ENCODE assay signal across 1 cellular context in the genomic region with DNA sequence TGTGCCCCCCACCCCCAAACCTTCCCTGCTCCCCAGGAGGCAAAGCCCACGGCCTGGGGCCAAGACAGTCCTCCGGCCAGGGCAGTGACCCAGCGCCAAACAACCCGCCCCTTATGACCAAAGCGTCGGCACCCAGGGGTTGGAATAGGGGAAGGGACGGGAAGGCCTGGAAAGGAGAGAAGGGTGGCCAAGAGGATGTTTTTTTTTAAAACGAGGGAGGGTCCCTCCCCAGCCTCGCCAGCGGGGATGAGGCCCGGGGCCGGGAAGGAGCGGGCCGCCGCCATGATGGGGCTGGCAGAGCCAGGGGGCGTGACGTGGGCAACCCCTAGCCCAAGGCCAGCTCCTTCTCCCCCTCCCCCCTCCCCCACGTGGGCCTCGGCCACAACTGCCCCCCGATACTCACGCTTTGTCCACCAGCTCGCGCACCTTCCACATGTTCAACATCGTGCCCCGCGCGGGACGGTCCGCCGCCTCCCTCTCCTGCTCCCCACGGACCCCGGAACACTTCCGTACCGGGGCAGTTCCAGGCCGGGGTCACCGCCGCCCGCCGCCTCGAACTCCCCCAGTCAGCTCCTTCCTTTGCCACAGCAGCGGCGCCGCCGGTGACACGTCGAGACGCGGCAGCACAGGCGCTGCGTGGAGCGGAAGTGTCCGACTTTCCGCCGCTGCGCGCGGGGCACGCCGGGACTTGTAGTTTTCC.
A peak's percentile ranks its signal among the peaks of the same experiment; 100 is the strongest.
TF ChIP-seq lines count a peak whose summit lies in the region.

A gene (minus strand): TSS at position 619 of the 700 bp plus-strand sequence. CDS start 175 bp downstream, at position 444.

TF ChIP-seq in HepG2, 621 proteins besides CTCF, POLR2A, EP300 and RAD21 (continued from another document and continues in another):
- TF ChIP-seq CEBPB (IDR thresholded peaks at IDR 0.05; ENCODE audit: borderline replicate concordance, low read depth, low read length): no peak
- no peak for TF ChIP-seq ZZZ3 (CRISPR knock-in tag; IDR thresholded peaks at IDR 0.05; ENCODE audit: borderline replicate concordance)
- peak; percentile 88 for TF ChIP-seq CREB1 (IDR thresholded peaks at IDR 0.05)
- peak; percentile 93 for TF ChIP-seq CREB1 (CRISPR knock-in tag; IDR thresholded peaks at IDR 0.05)
- TF ChIP-seq ASH2L (IDR thresholded peaks at IDR 0.05; ENCODE audit: insufficient read length, low read depth, low read length): peak; percentile 87
- TF ChIP-seq, protein P1, sequence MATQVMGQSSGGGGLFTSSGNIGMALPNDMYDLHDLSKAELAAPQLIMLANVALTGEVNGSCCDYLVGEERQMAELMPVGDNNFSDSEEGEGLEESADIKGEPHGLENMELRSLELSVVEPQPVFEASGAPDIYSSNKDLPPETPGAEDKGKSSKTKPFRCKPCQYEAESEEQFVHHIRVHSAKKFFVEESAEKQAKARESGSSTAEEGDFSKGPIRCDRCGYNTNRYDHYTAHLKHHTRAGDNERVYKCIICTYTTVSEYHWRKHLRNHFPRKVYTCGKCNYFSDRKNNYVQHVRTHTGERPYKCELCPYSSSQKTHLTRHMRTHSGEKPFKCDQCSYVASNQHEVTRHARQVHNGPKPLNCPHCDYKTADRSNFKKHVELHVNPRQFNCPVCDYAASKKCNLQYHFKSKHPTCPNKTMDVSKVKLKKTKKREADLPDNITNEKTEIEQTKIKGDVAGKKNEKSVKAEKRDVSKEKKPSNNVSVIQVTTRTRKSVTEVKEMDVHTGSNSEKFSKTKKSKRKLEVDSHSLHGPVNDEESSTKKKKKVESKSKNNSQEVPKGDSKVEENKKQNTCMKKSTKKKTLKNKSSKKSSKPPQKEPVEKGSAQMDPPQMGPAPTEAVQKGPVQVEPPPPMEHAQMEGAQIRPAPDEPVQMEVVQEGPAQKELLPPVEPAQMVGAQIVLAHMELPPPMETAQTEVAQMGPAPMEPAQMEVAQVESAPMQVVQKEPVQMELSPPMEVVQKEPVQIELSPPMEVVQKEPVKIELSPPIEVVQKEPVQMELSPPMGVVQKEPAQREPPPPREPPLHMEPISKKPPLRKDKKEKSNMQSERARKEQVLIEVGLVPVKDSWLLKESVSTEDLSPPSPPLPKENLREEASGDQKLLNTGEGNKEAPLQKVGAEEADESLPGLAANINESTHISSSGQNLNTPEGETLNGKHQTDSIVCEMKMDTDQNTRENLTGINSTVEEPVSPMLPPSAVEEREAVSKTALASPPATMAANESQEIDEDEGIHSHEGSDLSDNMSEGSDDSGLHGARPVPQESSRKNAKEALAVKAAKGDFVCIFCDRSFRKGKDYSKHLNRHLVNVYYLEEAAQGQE (IDR thresholded peaks at IDR 0.05; ENCODE audit: borderline replicate concordance in 1 of 2, low read depth in 1 of 2, low read length in 2 of 2): peak in 1 of 2 experiments; percentile 5; a peak in 1 of 4 replicates
- TF ChIP-seq, protein P2, sequence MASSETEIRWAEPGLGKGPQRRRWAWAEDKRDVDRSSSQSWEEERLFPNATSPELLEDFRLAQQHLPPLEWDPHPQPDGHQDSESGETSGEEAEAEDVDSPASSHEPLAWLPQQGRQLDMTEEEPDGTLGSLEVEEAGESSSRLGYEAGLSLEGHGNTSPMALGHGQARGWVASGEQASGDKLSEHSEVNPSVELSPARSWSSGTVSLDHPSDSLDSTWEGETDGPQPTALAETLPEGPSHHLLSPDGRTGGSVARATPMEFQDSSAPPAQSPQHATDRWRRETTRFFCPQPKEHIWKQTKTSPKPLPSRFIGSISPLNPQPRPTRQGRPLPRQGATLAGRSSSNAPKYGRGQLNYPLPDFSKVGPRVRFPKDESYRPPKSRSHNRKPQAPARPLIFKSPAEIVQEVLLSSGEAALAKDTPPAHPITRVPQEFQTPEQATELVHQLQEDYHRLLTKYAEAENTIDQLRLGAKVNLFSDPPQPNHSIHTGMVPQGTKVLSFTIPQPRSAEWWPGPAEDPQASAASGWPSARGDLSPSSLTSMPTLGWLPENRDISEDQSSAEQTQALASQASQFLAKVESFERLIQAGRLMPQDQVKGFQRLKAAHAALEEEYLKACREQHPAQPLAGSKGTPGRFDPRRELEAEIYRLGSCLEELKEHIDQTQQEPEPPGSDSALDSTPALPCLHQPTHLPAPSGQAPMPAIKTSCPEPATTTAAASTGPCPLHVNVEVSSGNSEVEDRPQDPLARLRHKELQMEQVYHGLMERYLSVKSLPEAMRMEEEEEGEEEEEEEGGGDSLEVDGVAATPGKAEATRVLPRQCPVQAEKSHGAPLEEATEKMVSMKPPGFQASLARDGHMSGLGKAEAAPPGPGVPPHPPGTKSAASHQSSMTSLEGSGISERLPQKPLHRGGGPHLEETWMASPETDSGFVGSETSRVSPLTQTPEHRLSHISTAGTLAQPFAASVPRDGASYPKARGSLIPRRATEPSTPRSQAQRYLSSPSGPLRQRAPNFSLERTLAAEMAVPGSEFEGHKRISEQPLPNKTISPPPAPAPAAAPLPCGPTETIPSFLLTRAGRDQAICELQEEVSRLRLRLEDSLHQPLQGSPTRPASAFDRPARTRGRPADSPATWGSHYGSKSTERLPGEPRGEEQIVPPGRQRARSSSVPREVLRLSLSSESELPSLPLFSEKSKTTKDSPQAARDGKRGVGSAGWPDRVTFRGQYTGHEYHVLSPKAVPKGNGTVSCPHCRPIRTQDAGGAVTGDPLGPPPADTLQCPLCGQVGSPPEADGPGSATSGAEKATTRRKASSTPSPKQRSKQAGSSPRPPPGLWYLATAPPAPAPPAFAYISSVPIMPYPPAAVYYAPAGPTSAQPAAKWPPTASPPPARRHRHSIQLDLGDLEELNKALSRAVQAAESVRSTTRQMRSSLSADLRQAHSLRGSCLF (CRISPR knock-in tag; IDR thresholded peaks at IDR 0.05; ENCODE audit: borderline replicate concordance): no peak
- TF ChIP-seq, protein P3, sequence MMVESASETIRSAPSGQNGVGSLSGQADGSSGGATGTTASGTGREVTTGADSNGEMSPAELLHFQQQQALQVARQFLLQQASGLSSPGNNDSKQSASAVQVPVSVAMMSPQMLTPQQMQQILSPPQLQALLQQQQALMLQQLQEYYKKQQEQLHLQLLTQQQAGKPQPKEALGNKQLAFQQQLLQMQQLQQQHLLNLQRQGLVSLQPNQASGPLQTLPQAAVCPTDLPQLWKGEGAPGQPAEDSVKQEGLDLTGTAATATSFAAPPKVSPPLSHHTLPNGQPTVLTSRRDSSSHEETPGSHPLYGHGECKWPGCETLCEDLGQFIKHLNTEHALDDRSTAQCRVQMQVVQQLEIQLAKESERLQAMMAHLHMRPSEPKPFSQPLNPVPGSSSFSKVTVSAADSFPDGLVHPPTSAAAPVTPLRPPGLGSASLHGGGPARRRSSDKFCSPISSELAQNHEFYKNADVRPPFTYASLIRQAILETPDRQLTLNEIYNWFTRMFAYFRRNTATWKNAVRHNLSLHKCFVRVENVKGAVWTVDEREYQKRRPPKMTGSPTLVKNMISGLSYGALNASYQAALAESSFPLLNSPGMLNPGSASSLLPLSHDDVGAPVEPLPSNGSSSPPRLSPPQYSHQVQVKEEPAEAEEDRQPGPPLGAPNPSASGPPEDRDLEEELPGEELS (CRISPR knock-in tag; IDR thresholded peaks at IDR 0.05): peak; percentile 29; the same call in 1 of the 2 replicates
- no peak for TF ChIP-seq NCOA1 (CRISPR knock-in tag; IDR thresholded peaks at IDR 0.05)
- no peak for TF ChIP-seq EZH2 (conservative IDR thresholded peaks at IDR 0.05; ENCODE audit: low read depth, low read length)
- TF ChIP-seq ZNF709 (CRISPR knock-in tag; IDR thresholded peaks at IDR 0.05): 0 out of 2 replicates have a peak, but pooled peaks have one; percentile 74
- TF ChIP-seq, protein P4, sequence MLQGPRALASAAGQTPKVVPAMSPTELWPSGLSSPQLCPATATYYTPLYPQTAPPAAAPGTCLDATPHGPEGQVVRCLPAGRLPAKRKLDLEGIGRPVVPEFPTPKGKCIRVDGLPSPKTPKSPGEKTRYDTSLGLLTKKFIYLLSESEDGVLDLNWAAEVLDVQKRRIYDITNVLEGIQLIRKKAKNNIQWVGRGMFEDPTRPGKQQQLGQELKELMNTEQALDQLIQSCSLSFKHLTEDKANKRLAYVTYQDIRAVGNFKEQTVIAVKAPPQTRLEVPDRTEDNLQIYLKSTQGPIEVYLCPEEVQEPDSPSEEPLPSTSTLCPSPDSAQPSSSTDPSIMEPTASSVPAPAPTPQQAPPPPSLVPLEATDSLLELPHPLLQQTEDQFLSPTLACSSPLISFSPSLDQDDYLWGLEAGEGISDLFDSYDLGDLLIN (CRISPR knock-in tag; IDR thresholded peaks at IDR 0.05; ENCODE audit: borderline replicate concordance): 0 out of 2 replicates have a peak, but pooled peaks have one; percentile 23
- TF ChIP-seq PHF20 (CRISPR knock-in tag; IDR thresholded peaks at IDR 0.05): peak; percentile 75
- TF ChIP-seq, protein P5, sequence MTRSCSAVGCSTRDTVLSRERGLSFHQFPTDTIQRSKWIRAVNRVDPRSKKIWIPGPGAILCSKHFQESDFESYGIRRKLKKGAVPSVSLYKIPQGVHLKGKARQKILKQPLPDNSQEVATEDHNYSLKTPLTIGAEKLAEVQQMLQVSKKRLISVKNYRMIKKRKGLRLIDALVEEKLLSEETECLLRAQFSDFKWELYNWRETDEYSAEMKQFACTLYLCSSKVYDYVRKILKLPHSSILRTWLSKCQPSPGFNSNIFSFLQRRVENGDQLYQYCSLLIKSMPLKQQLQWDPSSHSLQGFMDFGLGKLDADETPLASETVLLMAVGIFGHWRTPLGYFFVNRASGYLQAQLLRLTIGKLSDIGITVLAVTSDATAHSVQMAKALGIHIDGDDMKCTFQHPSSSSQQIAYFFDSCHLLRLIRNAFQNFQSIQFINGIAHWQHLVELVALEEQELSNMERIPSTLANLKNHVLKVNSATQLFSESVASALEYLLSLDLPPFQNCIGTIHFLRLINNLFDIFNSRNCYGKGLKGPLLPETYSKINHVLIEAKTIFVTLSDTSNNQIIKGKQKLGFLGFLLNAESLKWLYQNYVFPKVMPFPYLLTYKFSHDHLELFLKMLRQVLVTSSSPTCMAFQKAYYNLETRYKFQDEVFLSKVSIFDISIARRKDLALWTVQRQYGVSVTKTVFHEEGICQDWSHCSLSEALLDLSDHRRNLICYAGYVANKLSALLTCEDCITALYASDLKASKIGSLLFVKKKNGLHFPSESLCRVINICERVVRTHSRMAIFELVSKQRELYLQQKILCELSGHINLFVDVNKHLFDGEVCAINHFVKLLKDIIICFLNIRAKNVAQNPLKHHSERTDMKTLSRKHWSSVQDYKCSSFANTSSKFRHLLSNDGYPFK (CRISPR knock-in tag; IDR thresholded peaks at IDR 0.05; ENCODE audit: borderline replicate concordance): peak; percentile 89; the same call in 1 of the 2 replicates
- TF ChIP-seq ZNF232 (CRISPR knock-in tag; IDR thresholded peaks at IDR 0.05; ENCODE audit: borderline replicate concordance): 0 out of 2 replicates have a peak, but pooled peaks have one; percentile 25
- TF ChIP-seq BHLHE40 (IDR thresholded peaks at IDR 0.05; ENCODE audit: low read length): no peak
- TF ChIP-seq HHEX (CRISPR knock-in tag; IDR thresholded peaks at IDR 0.05): no peak
- TF ChIP-seq AGO1 (IDR thresholded peaks at IDR 0.05; ENCODE audit: low read depth, low read length, poor library complexity, severe bottlenecking): no peak
- TF ChIP-seq, protein P6, sequence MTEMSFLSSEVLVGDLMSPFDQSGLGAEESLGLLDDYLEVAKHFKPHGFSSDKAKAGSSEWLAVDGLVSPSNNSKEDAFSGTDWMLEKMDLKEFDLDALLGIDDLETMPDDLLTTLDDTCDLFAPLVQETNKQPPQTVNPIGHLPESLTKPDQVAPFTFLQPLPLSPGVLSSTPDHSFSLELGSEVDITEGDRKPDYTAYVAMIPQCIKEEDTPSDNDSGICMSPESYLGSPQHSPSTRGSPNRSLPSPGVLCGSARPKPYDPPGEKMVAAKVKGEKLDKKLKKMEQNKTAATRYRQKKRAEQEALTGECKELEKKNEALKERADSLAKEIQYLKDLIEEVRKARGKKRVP (CRISPR knock-in tag; IDR thresholded peaks at IDR 0.05): 0 out of 4 replicates have a peak, but pooled peaks of 1 of the 2 experiments have one; percentile 35
- peak; percentile 43; the same call in 1 of the 2 replicates for TF ChIP-seq SPEN (CRISPR knock-in tag; IDR thresholded peaks at IDR 0.05; ENCODE audit: low read depth)
- peak; percentile 68; the same call in 1 of the 2 replicates for TF ChIP-seq HOXA5 (CRISPR knock-in tag; IDR thresholded peaks at IDR 0.05)
- TF ChIP-seq GABPA (IDR thresholded peaks at IDR 0.05; ENCODE audit: low read depth, low read length): peak; percentile 86
- TF ChIP-seq GABPA (CRISPR knock-in tag; IDR thresholded peaks at IDR 0.05; ENCODE audit: low read depth): peak; percentile 94
- no peak for TF ChIP-seq CENPX (CRISPR knock-in tag; IDR thresholded peaks at IDR 0.05)
- TF ChIP-seq ZSCAN31 (CRISPR knock-in tag; IDR thresholded peaks at IDR 0.05; ENCODE audit: low read depth): no peak
- peak; percentile 70 for TF ChIP-seq MYC (CRISPR knock-in tag; IDR thresholded peaks at IDR 0.05; ENCODE audit: borderline replicate concordance)
- no peak for TF ChIP-seq ZNF761 (CRISPR knock-in tag; conservative IDR thresholded peaks at IDR 0.05)
- peak; percentile 56; the same call in 1 of the 2 replicates for TF ChIP-seq TARDBP (CRISPR knock-in tag; IDR thresholded peaks at IDR 0.05)
- peak; percentile 16; the same call in 1 of the 2 replicates for TF ChIP-seq NFKBIZ (CRISPR knock-in tag; IDR thresholded peaks at IDR 0.05)
- TF ChIP-seq TCF7L2 (IDR thresholded peaks at IDR 0.05; ENCODE audit: low read depth, low read length): no peak
- 0 out of 2 replicates have a peak, but pooled peaks have one; percentile 66 for TF ChIP-seq NR1H2 (CRISPR knock-in tag; IDR thresholded peaks at IDR 0.05; ENCODE audit: borderline replicate concordance, low read depth)
- TF ChIP-seq, protein P7, sequence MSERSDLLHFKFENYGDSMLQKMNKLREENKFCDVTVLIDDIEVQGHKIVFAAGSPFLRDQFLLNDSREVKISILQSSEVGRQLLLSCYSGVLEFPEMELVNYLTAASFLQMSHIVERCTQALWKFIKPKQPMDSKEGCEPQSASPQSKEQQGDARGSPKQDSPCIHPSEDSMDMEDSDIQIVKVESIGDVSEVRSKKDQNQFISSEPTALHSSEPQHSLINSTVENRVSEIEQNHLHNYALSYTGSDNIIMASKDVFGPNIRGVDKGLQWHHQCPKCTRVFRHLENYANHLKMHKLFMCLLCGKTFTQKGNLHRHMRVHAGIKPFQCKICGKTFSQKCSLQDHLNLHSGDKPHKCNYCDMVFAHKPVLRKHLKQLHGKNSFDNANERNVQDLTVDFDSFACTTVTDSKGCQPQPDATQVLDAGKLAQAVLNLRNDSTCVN (CRISPR knock-in tag; IDR thresholded peaks at IDR 0.05; ENCODE audit: borderline replicate concordance): peak; percentile 18; the same call in 1 of the 2 replicates
- no peak for TF ChIP-seq TBP (CRISPR knock-in tag; IDR thresholded peaks at IDR 0.05)
- TF ChIP-seq, protein P8, sequence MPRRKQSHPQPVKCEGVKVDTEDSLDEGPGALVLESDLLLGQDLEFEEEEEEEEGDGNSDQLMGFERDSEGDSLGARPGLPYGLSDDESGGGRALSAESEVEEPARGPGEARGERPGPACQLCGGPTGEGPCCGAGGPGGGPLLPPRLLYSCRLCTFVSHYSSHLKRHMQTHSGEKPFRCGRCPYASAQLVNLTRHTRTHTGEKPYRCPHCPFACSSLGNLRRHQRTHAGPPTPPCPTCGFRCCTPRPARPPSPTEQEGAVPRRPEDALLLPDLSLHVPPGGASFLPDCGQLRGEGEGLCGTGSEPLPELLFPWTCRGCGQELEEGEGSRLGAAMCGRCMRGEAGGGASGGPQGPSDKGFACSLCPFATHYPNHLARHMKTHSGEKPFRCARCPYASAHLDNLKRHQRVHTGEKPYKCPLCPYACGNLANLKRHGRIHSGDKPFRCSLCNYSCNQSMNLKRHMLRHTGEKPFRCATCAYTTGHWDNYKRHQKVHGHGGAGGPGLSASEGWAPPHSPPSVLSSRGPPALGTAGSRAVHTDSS (CRISPR knock-in tag; conservative IDR thresholded peaks at IDR 0.05): 0 out of 2 replicates have a peak, but pooled peaks have one; percentile 67
- no peak for TF ChIP-seq JUND (CRISPR knock-in tag; IDR thresholded peaks at IDR 0.05)
